20 cellular contexts compared by ENCODE assay signal in the genomic region with DNA sequence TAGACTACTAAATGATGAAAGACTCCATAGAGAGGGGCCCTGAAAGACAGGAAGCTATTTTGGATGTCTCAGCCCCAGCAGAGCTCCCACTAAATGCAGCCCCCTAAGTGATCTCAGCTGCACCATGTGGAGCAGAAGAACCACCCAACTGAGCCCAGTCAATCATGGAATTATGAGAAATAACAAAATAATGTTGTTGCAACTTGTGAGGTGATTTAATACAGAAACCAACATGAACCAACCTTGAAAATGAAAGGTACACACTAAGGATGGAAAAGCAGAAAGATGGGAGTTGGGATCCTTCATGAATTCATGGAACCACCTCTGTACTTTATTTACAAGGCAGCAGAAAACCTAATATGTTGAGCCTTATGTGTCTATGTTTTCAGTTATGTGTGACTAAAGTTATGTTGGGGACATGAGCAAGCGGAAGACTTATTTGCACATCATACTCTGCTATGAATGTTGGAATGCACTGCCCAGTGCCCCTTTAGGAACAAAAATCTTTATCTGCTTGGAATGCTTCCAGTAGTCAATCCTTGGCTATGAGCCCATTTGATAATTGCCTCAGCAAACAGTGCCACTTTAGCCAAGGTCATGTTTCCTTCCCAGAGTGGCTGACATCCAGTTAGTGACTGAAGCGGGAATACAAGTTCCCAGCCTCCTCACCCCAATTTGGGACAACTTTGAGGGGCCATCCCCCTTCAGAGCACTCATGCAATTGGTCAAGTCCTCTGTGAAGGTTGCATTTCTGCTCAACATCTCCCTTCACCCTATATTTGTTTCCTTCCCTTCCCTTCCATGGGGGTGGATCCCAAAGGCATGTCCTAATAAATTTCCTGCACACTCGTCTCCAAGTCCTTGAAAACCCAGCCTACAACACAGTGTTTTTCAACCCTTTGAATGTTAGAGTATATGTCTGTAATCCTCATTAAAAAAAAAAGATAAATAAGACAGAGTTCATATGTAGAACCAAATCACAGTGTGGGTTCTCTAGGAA. TPM values are rescaled to one million over a fixed set of nuclear protein-coding genes. Genes with fewer than 3 reads are reported as not detected.
DNase-seq lines count a peak whose midpoint lies in the region; ATAC-seq, FAIRE-seq and TF ChIP-seq lines count a peak whose summit lies in the region.
"Had no signal": no experiment of that assay in that cellular context is flagged by ENCODE, and none has a peak within 500 bp of the region (broad histone marks: within the 10 kb centered on the region; RNA-seq: fewer than 3 reads in every experiment).

No MANE protein-coding gene starts in this region.

- no peak for TF ChIP-seq CTCF in HEK293 (tag by site-specific recombination; IDR thresholded peaks at IDR 0.05)
- peak; percentile 11; the same call in 1 of the 2 replicates for TF ChIP-seq CTCF in HepG2 (CRISPR knock-in tag; IDR thresholded peaks at IDR 0.05)
- no peak for TF ChIP-seq CTCF in colonic mucosa (IDR thresholded peaks at IDR 0.05)

- H2AFZ ChIP-seq in HepG2 (ENCODE audit: low read length), result no peak overlapping the region

- H3K27me3 ChIP-seq in HepG2 (ENCODE audit: control insufficient read depth in 1 of 2, insufficient read depth in 2 of 2, low read length in 2 of 2) (no peaks in the 10 kb centered on the region), colonic mucosa (no peaks in the 10 kb centered on the region)

- no peaks in the 10 kb centered on the region for H4K20me1 ChIP-seq in HepG2 (ENCODE audit: insufficient read depth, low read length)

- FAIRE-seq in HepG2 (lab: Jason Lieb, UNC) (peak; percentile 81), urothelium cell line (lab: Jason Lieb, UNC) (no peak), frontal cortex (lab: Jason Lieb, UNC) (no peak)

- POLR2A ChIA-PET in HEK293 (lab: Yijun Ruan, JAX) (no interaction called here), HepG2 (lab: Yijun Ruan, JAX) (interaction anchor here (1.0 to 6.7 kb wide), 10 partner anchors 8 to 64 kb away, joined by 3 to 55 read pairs (median 4); partner anchors contain the start of genes SLC13A3 and TP53RK)

- H3K27ac ChIP-seq in HEK293 (ENCODE audit: extremely low read depth, low read depth, low read length), result no peak overlapping the region
- H3K27ac ChIP-seq in HepG2 (ENCODE audit: extremely low read length, insufficient read depth, low read length), result peak overlapping the region; percentile 84
- no peak overlapping the region for H3K27ac ChIP-seq in colonic mucosa

- peak; percentile 23; the same call in 1 of the 2 replicates for TF ChIP-seq RAD21 in HepG2 (CRISPR knock-in tag; IDR thresholded peaks at IDR 0.05)

- CTCF ChIA-PET in HEK293 (lab: Yijun Ruan, JAX) (no interaction called here), HepG2 (lab: Yijun Ruan, JAX; ENCODE audit: low intra/inter-chr PET ratio, low total read pairs) (interaction anchor here (1.1 kb wide), 1 partner anchor 33 kb away, joined by 4 read pairs; no protein-coding TSS in a partner anchor)

- H3K36me3 ChIP-seq in HEK293 (ENCODE audit: control insufficient read depth in 2 of 2, insufficient read depth in 1 of 2, low read length in 2 of 2), result no peaks in the 10 kb centered on the region
- H3K36me3 ChIP-seq in HepG2 (replicated peaks in 1 of 2; ENCODE audit: control insufficient read depth in 1 of 2, insufficient read depth in 2 of 2, low read length in 2 of 2), result no peaks in the 10 kb centered on the region
- H3K36me3 ChIP-seq in colonic mucosa, result no peaks in the 10 kb centered on the region

- no peaks in the 10 kb centered on the region for H3K9me3 ChIP-seq in HEK293 (ENCODE audit: control insufficient read depth, insufficient read depth, low read depth, low read length)
- peaks cover 45% of the 10 kb centered on the region for H3K9me3 ChIP-seq in HepG2 (ENCODE audit: low read length)
- no peaks in the 10 kb centered on the region for H3K9me3 ChIP-seq in colonic mucosa

- peak in 1 of 2 experiments; percentile 46; a peak in 1 of 4 replicates for TF ChIP-seq POLR2A in HepG2 (IDR thresholded peaks at IDR 0.05; ENCODE audit: insufficient read depth in 1 of 2, low read depth in 2 of 2, low read length in 2 of 2)

- intact Hi-C loops in HepG2 (cut with micrococcal nuclease; ENCODE audit: unreplicated experiment) (no loop called here), colonic mucosa (cut with DNase I) (no loop called here)

- H3K4me3 ChIP-seq in HEK293 (ENCODE audit: low read depth, low read length) (no peak overlapping the region), HepG2 (replicated peaks in 1 of 3; ENCODE audit: insufficient read depth in 1 of 3, low read depth in 2 of 3, low read length in 3 of 3) (no peak overlapping the region; a peak in 1 of 6 replicates), colonic mucosa (no peak overlapping the region)

- TF ChIP-seq EP300 in HepG2 (IDR thresholded peaks at IDR 0.05; ENCODE audit: low read depth in 2 of 2, low read length in 2 of 2) (peak; percentile 66 to 99), HepG2 (CRISPR knock-in tag; IDR thresholded peaks at IDR 0.05; ENCODE audit: borderline replicate concordance) (peak; percentile 94)

- H3K4me2 ChIP-seq in HepG2 (ENCODE audit: low read depth, low read length), result peak overlapping the region; percentile 48

- DNase-seq in NCI-H1092 treated with DMSO at 0.1 percent for 48 hours (lab: John Stamatoyannopoulos, UW), result peak; percentile 19
- no peak for DNase-seq in NCI-H1092 (lab: John Stamatoyannopoulos, UW)
- peak; percentile 45 for DNase-seq in NCI-H2196 treated with DMSO at 0.1 percent for 48 hours (lab: John Stamatoyannopoulos, UW; ENCODE audit: unreplicated experiment)
- DNase-seq in HepG2 (ENCODE audit: low spot score), result peak; percentile 99
- DNase-seq in urothelium cell line (ENCODE audit: low spot score), result no peak
- DNase-seq in frontal cortex (ENCODE audit: low spot score in 2 of 2), result no peak
- DNase-seq in colonic mucosa, result no peak
- DNase-seq: CD8-positive, alpha-beta T cell; EL; H9; KBM-7; MV-4-11; NCI-H1694 treated with DMSO at 0.1 percent for 48 hours; NCI-H2171; NCI-H524; RPMI8226; SIG-M5 had no signal

- peak; percentile 34 for ATAC-seq in HepG2
- ATAC-seq: CD8-positive, alpha-beta T cell had no signal

- 8% methylated on average over 3 of the region's 3 CpGs for WGBS in HepG2 (ENCODE audit: low lambda C conversion rate)

- in situ Hi-C loops in HepG2 (cut with HindIII; ENCODE audit: extremely low pct_ligation_motif_present, low pct_unique_long_range_greater_than_20kb), result no loop called here

- no TSS peak for BruUV-seq in HepG2 (replicated peaks; lab: Mats Ljungman, UMichigan)

- H3K4me1 ChIP-seq in HEK293 (ENCODE audit: control insufficient read depth, insufficient read depth, low read length) (no peaks in the 10 kb centered on the region), HepG2 (ENCODE audit: insufficient read depth, low read length) (peaks cover 100% of the 10 kb centered on the region), colonic mucosa (no peaks in the 10 kb centered on the region)

- H3K9ac ChIP-seq in HepG2 (ENCODE audit: insufficient read depth, low read depth, low read length), result peak overlapping the region; percentile 32
- no peak overlapping the region for H3K9ac ChIP-seq in colonic mucosa (ENCODE audit: low read depth in 2 of 2, low read length in 2 of 2)

- no peaks in the 10 kb centered on the region for H3K79me2 ChIP-seq in HepG2 (ENCODE audit: insufficient read depth, low read length)

RNA-seq across cellular contexts. Expression of gene TP53RK, which starts 18.4 kb away (rescaled TPM):
- 25.5 and 31.0 TPM in 2 replicates for total RNA-seq in HepG2 (2016; rRNA removed; fragmentation: Illumina TruSeq; extraction: Trizol)
- total RNA-seq in HepG2 (2016; cell fraction: cytosol; rRNA removed; fragmentation: Illumina TruSeq; extraction: Trizol; ENCODE audit: low read depth), result 5.6 and 7.0 TPM in 2 replicates
- total RNA-seq in HepG2 (2016; cell fraction: insoluble cytoplasmic fraction; rRNA removed; fragmentation: Illumina TruSeq; extraction: Trizol), result 26.0 and 33.1 TPM in 2 replicates
- total RNA-seq in HepG2 (2016; cell fraction: membrane; rRNA removed; fragmentation: Illumina TruSeq; extraction: Trizol), result 12.6 and 14.4 TPM in 2 replicates
- total RNA-seq in HepG2 (2016; cell fraction: nucleus; rRNA removed; fragmentation: Illumina TruSeq; extraction: Trizol), result 15.4 and 17.9 TPM in 2 replicates
- 11.3 and 12.9 TPM in 2 replicates for polyA plus RNA-seq in HepG2 (2011; rRNA removed)
- polyA plus RNA-seq in HepG2 (2011; cell fraction: cytosol; rRNA removed), result 9.0 and 10.2 TPM in 2 replicates
- 4.4 and 5.3 TPM in 2 replicates for polyA plus RNA-seq in HepG2 (2011; cell fraction: nucleus; rRNA removed)
- polyA plus RNA-seq in HepG2 (2012), result 10.7 and 12.3 TPM in 2 replicates
- 3.9 and 4.7 TPM in 2 replicates for polyA plus RNA-seq in HepG2 (2016; cell fraction: cytosol; fragmentation: Illumina TruSeq; extraction: Trizol; ENCODE audit: low read depth)
- polyA plus RNA-seq in HepG2 (2016; cell fraction: insoluble cytoplasmic fraction; fragmentation: Illumina TruSeq; extraction: Trizol; ENCODE audit: low read depth), result 28.1 and 30.7 TPM in 2 replicates
- 7.3 and 9.0 TPM in 2 replicates for polyA plus RNA-seq in HepG2 (2016; cell fraction: membrane; fragmentation: Illumina TruSeq; extraction: Trizol; ENCODE audit: low read depth)
- polyA plus RNA-seq in HepG2 (2016; cell fraction: nucleus; fragmentation: Illumina TruSeq; extraction: Trizol; ENCODE audit: insufficient read depth, low read depth), result 18.2 and 18.6 TPM in 2 replicates
- polyA minus RNA-seq in HepG2 (2011; rRNA and poly(A)+ RNA removed; ENCODE audit: low replicate concordance), result 9.2 and 11.2 TPM in 2 replicates
- 10.6 and 11.6 TPM in 2 replicates for polyA minus RNA-seq in HepG2 (2011; cell fraction: cytosol; rRNA and poly(A)+ RNA removed)
- polyA minus RNA-seq in HepG2 (2011; cell fraction: nucleus; rRNA and poly(A)+ RNA removed), result 12.6 and 13.1 TPM in 2 replicates
- 51.0 TPM for total RNA-seq in frontal cortex
- total RNA-seq in colonic mucosa, result 10 to 100 TPM in 1 of 2 donors, 1 to 10 TPM in 1; 9.2 to 11.1 TPM

RNA-seq across cellular contexts. Expression of gene SLC13A3, which starts 19.6 kb away (rescaled TPM):
- total RNA-seq in HepG2 (2016; rRNA removed; fragmentation: Illumina TruSeq; extraction: Trizol) (27.9 and 66.5 TPM in 2 replicates), frontal cortex (10.2 TPM), colonic mucosa (under 1 TPM; 0.08 to 0.25 TPM)
- 23.8 and 30.4 TPM in 2 replicates for total RNA-seq in HepG2 (2016; cell fraction: cytosol; rRNA removed; fragmentation: Illumina TruSeq; extraction: Trizol; ENCODE audit: low read depth)
- total RNA-seq in HepG2 (2016; cell fraction: insoluble cytoplasmic fraction; rRNA removed; fragmentation: Illumina TruSeq; extraction: Trizol), result 29.2 and 65.4 TPM in 2 replicates
- 25.6 and 35.7 TPM in 2 replicates for total RNA-seq in HepG2 (2016; cell fraction: membrane; rRNA removed; fragmentation: Illumina TruSeq; extraction: Trizol)
- 59.9 and 65.1 TPM in 2 replicates for total RNA-seq in HepG2 (2016; cell fraction: nucleus; rRNA removed; fragmentation: Illumina TruSeq; extraction: Trizol)
- 63.3 and 76.0 TPM in 2 replicates for polyA plus RNA-seq in HepG2 (2011; rRNA removed)
- 40.8 and 74.9 TPM in 2 replicates for polyA plus RNA-seq in HepG2 (2011; cell fraction: cytosol; rRNA removed)
- polyA plus RNA-seq in HepG2 (2011; cell fraction: nucleus; rRNA removed), result 88.1 and 138 TPM in 2 replicates
- polyA plus RNA-seq in HepG2 (2012), result 42.2 and 59.1 TPM in 2 replicates
- 25.1 and 35.1 TPM in 2 replicates for polyA plus RNA-seq in HepG2 (2016; cell fraction: cytosol; fragmentation: Illumina TruSeq; extraction: Trizol; ENCODE audit: low read depth)
- 30.5 and 31.8 TPM in 2 replicates for polyA plus RNA-seq in HepG2 (2016; cell fraction: insoluble cytoplasmic fraction; fragmentation: Illumina TruSeq; extraction: Trizol; ENCODE audit: low read depth)
- 24.6 and 30.2 TPM in 2 replicates for polyA plus RNA-seq in HepG2 (2016; cell fraction: membrane; fragmentation: Illumina TruSeq; extraction: Trizol; ENCODE audit: low read depth)
- polyA plus RNA-seq in HepG2 (2016; cell fraction: nucleus; fragmentation: Illumina TruSeq; extraction: Trizol; ENCODE audit: insufficient read depth, low read depth), result 99.0 and 99.2 TPM in 2 replicates
- polyA minus RNA-seq in HepG2 (2011; rRNA and poly(A)+ RNA removed; ENCODE audit: low replicate concordance), result 0.42 and 193 TPM in 2 replicates
- polyA minus RNA-seq in HepG2 (2011; cell fraction: cytosol; rRNA and poly(A)+ RNA removed), result 32.3 and 43.5 TPM in 2 replicates
- 50.4 and 63.9 TPM in 2 replicates for polyA minus RNA-seq in HepG2 (2011; cell fraction: nucleus; rRNA and poly(A)+ RNA removed)
- total RNA-seq: A172, HT1080 had no signal

RNA-seq across cellular contexts. Expression of gene SLC2A10, which starts 38.6 kb away (rescaled TPM):
- total RNA-seq in HepG2 (2016; rRNA removed; fragmentation: Illumina TruSeq; extraction: Trizol) (9.6 and 16.0 TPM in 2 replicates), frontal cortex (3.7 TPM), colonic mucosa (10 to 100 TPM; 28.3 to 43.6 TPM)
- 12.4 and 15.5 TPM in 2 replicates for total RNA-seq in HepG2 (2016; cell fraction: cytosol; rRNA removed; fragmentation: Illumina TruSeq; extraction: Trizol; ENCODE audit: low read depth)
- 7.8 and 15.9 TPM in 2 replicates for total RNA-seq in HepG2 (2016; cell fraction: insoluble cytoplasmic fraction; rRNA removed; fragmentation: Illumina TruSeq; extraction: Trizol)
- total RNA-seq in HepG2 (2016; cell fraction: membrane; rRNA removed; fragmentation: Illumina TruSeq; extraction: Trizol), result 13.5 and 14.9 TPM in 2 replicates
- total RNA-seq in HepG2 (2016; cell fraction: nucleus; rRNA removed; fragmentation: Illumina TruSeq; extraction: Trizol), result 16.7 and 19.1 TPM in 2 replicates
- polyA plus RNA-seq in HepG2 (2011; rRNA removed), result 16.7 and 18.4 TPM in 2 replicates
- 13.3 and 15.0 TPM in 2 replicates for polyA plus RNA-seq in HepG2 (2011; cell fraction: cytosol; rRNA removed)
- 17.7 and 19.3 TPM in 2 replicates for polyA plus RNA-seq in HepG2 (2011; cell fraction: nucleus; rRNA removed)
- 9.6 and 17.7 TPM in 2 replicates for polyA plus RNA-seq in HepG2 (2012)
- 13.4 and 16.9 TPM in 2 replicates for polyA plus RNA-seq in HepG2 (2016; cell fraction: cytosol; fragmentation: Illumina TruSeq; extraction: Trizol; ENCODE audit: low read depth)
- polyA plus RNA-seq in HepG2 (2016; cell fraction: insoluble cytoplasmic fraction; fragmentation: Illumina TruSeq; extraction: Trizol; ENCODE audit: low read depth), result 8.0 and 9.1 TPM in 2 replicates
- 10.5 and 11.4 TPM in 2 replicates for polyA plus RNA-seq in HepG2 (2016; cell fraction: membrane; fragmentation: Illumina TruSeq; extraction: Trizol; ENCODE audit: low read depth)
- 19.6 and 21.1 TPM in 2 replicates for polyA plus RNA-seq in HepG2 (2016; cell fraction: nucleus; fragmentation: Illumina TruSeq; extraction: Trizol; ENCODE audit: insufficient read depth, low read depth)
- 56.1 TPM in 1 of 2 replicates, not detected in the other for polyA minus RNA-seq in HepG2 (2011; rRNA and poly(A)+ RNA removed; ENCODE audit: low replicate concordance)
- polyA minus RNA-seq in HepG2 (2011; cell fraction: cytosol; rRNA and poly(A)+ RNA removed), result 17.8 and 20.0 TPM in 2 replicates
- 22.7 and 27.8 TPM in 2 replicates for polyA minus RNA-seq in HepG2 (2011; cell fraction: nucleus; rRNA and poly(A)+ RNA removed)
- total RNA-seq: CD8-positive, alpha-beta T cell had no signal

Comparison
In these comparisons a context has a peak if more than half of its experiments do, and no peak if none do; other contexts are left out.
1. DNase-seq: peak in NCI-H1092 treated with DMSO at 0.1 percent for 48 hours (single experiment), NCI-H2196 treated with DMSO at 0.1 percent for 48 hours (single experiment) and HepG2 (single experiment); none in NCI-H1092 (single experiment), urothelium cell line (single experiment), frontal cortex (0 of 2) and colonic mucosa (single experiment).